Comparison of ENCODE assay signal across 12 cellular contexts in genomic region chr3:147699175-147699838, GRCh38.
DNase-seq lines count a peak whose midpoint lies in the region; ATAC-seq and TF ChIP-seq lines count a peak whose summit lies in the region.
"Had no signal": no experiment of that assay in that cellular context is flagged by ENCODE, and none has a peak within 500 bp of the region (broad histone marks: within the 10 kb centered on the region; RNA-seq: fewer than 3 reads in every experiment).

No MANE protein-coding gene starts in this region.

- 2 to 14% methylated on average over 2 of the region's 2 CpGs for WGBS in GM23248 (ENCODE audit: low coverage in 1 of 2, low lambda C conversion rate in 2 of 2, missing lambda C conversion rate in 2 of 2), 2 experiments

- DNase-seq in GM23248 (peak; percentile 77), NOMO-1 treated with DMSO at 0.1 percent for 48 hours (lab: John Stamatoyannopoulos, UW; ENCODE audit: unreplicated experiment) (peak; percentile 93), epithelial cell of esophagus (ENCODE audit: low read depth) (peak; percentile 78), skeletal muscle cell (ENCODE audit: low read depth) (peak; percentile 54), iPS-NIHi11 (ENCODE audit: low spot score) (no peak), UCSD-AML1 (lab: John Stamatoyannopoulos, UW; ENCODE audit: unreplicated experiment) (no peak)
- DNase-seq: activated B cell treated with CpG ODN at 0.5 μM for 24 hours, aorta, right lobe of liver, SHP77, thyroid gland had no signal

- no peak for TF ChIP-seq CTCF in epithelial cell of esophagus (IDR thresholded peaks at IDR 0.05; ENCODE audit: insufficient read depth, low read depth, low read length, missing control alignments)

- no peak overlapping the region for H2AFZ ChIP-seq in GM23248

- no peak for ATAC-seq in HG03439 (IDR thresholded peaks at IDR 0.05; ENCODE audit: unreplicated experiment)
- ATAC-seq: right lobe of liver had no signal

- no peaks in the 10 kb centered on the region for H3K27me3 ChIP-seq in GM23248 (replicated peaks; ENCODE audit: insufficient read depth)
- H3K27me3 ChIP-seq: right lobe of liver, thyroid gland had no signal

- H3K4me3 ChIP-seq in GM23248 (no peak overlapping the region), epithelial cell of esophagus (ENCODE audit: low read length) (no peak overlapping the region), skeletal muscle cell (ENCODE audit: low read depth, low read length) (no peak overlapping the region)
- H3K4me3 ChIP-seq: right lobe of liver, thyroid gland had no signal

- no peak overlapping the region for H3K27ac ChIP-seq in GM23248
- H3K27ac ChIP-seq: right lobe of liver, thyroid gland had no signal

- H3K9me2 ChIP-seq in GM23248 (ENCODE audit: insufficient read depth) = no peaks in the 10 kb centered on the region

- no peaks in the 10 kb centered on the region for H3K79me2 ChIP-seq in GM23248 (ENCODE audit: insufficient read depth)

- peaks cover 13% of the 10 kb centered on the region for H3K4me1 ChIP-seq in GM23248 (ENCODE audit: insufficient read depth)
- H3K4me1 ChIP-seq: right lobe of liver, thyroid gland had no signal

- H3F3A ChIP-seq in GM23248 (ENCODE audit: insufficient read depth) = peaks cover 10% of the 10 kb centered on the region

- H4K20me1 ChIP-seq in GM23248 (ENCODE audit: insufficient read depth) = no peaks in the 10 kb centered on the region

- in situ Hi-C loops in GM23248 (cut with MboI) = no loop called here

- H3K36me3 ChIP-seq in GM23248 (ENCODE audit: low read depth) = no peaks in the 10 kb centered on the region
- H3K36me3 ChIP-seq: right lobe of liver, thyroid gland had no signal

- peak overlapping the region; percentile 10 for H3K4me2 ChIP-seq in GM23248 (ENCODE audit: unreplicated experiment)

- no peaks in the 10 kb centered on the region for H3K9me3 ChIP-seq in GM23248 (ENCODE audit: low read depth)
- H3K9me3 ChIP-seq: right lobe of liver, thyroid gland had no signal

- no peak overlapping the region for H3K9ac ChIP-seq in GM23248

Comparison
In these comparisons a context has a peak if more than half of its experiments do, and no peak if none do; other contexts are left out.
1. DNase-seq: peak in GM23248 (single experiment), NOMO-1 treated with DMSO at 0.1 percent for 48 hours (single experiment), epithelial cell of esophagus (single experiment) and skeletal muscle cell (single experiment); none in iPS-NIHi11 (single experiment) and UCSD-AML1 (single experiment).